Comparison of ENCODE assay signal across 1 cellular context in the genomic region with DNA sequence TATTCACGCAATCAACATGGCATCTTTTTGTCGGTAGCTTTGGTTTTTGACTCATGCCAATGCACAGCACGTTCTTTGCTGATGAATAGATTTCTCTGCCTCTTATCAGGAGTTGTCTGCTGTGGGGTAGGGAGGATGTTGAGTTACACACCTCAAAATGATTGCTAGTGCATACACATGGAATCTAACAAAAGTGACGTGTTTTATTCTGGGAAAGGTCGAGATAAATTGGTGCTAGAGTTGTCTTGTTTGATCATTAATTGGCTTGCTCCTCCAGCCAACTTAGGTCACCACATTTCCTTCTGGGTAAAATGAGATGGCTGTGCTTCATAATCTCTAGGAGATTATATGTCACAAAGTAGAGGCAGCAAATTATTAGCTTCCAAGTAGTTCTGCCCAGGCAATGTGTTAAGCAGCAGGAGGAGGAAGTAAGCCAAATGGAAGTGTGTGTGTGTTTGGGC.
TF ChIP-seq lines count a peak whose summit lies in the region.

No MANE protein-coding gene starts in this region.

TF ChIP-seq in A549, 52 proteins besides CTCF, POLR2A, EP300 and RAD21 (continued from another document):
- TF ChIP-seq, protein P1, sequence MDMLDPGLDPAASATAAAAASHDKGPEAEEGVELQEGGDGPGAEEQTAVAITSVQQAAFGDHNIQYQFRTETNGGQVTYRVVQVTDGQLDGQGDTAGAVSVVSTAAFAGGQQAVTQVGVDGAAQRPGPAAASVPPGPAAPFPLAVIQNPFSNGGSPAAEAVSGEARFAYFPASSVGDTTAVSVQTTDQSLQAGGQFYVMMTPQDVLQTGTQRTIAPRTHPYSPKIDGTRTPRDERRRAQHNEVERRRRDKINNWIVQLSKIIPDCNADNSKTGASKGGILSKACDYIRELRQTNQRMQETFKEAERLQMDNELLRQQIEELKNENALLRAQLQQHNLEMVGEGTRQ (IDR thresholded peaks at IDR 0.05), result no peak
- TF ChIP-seq, protein P2, sequence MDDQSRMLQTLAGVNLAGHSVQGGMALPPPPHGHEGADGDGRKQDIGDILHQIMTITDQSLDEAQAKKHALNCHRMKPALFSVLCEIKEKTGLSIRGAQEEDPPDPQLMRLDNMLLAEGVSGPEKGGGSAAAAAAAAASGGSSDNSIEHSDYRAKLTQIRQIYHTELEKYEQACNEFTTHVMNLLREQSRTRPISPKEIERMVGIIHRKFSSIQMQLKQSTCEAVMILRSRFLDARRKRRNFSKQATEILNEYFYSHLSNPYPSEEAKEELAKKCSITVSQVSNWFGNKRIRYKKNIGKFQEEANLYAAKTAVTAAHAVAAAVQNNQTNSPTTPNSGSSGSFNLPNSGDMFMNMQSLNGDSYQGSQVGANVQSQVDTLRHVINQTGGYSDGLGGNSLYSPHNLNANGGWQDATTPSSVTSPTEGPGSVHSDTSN (IDR thresholded peaks at IDR 0.05), result no peak
- TF ChIP-seq RARB (CRISPR knock-in tag; IDR thresholded peaks at IDR 0.05) (no peak), RFX5 (IDR thresholded peaks at IDR 0.05) (no peak), HDAC2 (IDR thresholded peaks at IDR 0.05) (no peak), FOSB (CRISPR knock-in tag; IDR thresholded peaks at IDR 0.05) (no peak), HEYL (CRISPR knock-in tag; IDR thresholded peaks at IDR 0.05) (no peak), HOXB13 (CRISPR knock-in tag; IDR thresholded peaks at IDR 0.05; ENCODE audit: low read depth) (no peak)
- TF ChIP-seq, protein P3, sequence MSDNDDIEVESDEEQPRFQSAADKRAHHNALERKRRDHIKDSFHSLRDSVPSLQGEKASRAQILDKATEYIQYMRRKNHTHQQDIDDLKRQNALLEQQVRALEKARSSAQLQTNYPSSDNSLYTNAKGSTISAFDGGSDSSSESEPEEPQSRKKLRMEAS (IDR thresholded peaks at IDR 0.05), result no peak
